ENCODE assay signal across 11 cellular contexts in genomic region chr10:69056129-69056528, GRCh38. TPM values are rescaled to one million over a fixed set of nuclear protein-coding genes. Genes with fewer than 3 reads are reported as not detected.
DNase-seq lines count a peak whose midpoint lies in the region; ATAC-seq and TF ChIP-seq lines count a peak whose summit lies in the region.
"Had no signal": no experiment of that assay in that cellular context is flagged by ENCODE, and none has a peak within 500 bp of the region (broad histone marks: within the 10 kb centered on the region; RNA-seq: fewer than 3 reads in every experiment).

No MANE protein-coding gene starts in this region.

- CTCF ChIA-PET in activated CD4-positive, alpha-beta T cell treated with anti-CD3 and anti-CD28 coated beads, Interleukin-2, amount 10 ng/mL, durations not matched to agents 7 days and 5 days (lab: Charles Lee) = interaction anchor here (0.6 to 1.9 kb wide), 5 partner anchors 9 to 352 kb away, joined by 3 to 11 read pairs (median 6); no protein-coding TSS in a partner anchor
- CTCF ChIA-PET in activated CD4-positive, alpha-beta memory T cell treated with anti-CD3 and anti-CD28 coated beads, Interleukin-2, amount 10 ng/mL, durations not matched to agents 7 days and 5 days (lab: Charles Lee) = no interaction called here

- H3K27ac ChIP-seq in lower lobe of right lung (peak overlapping the region; percentile 83), transverse colon (peak overlapping the region; percentile 10 to 74 (median 38))
- H3K27ac ChIP-seq: brain microvascular endothelial cell, vagina, VCaP had no signal

- peaks cover 60% of the 10 kb centered on the region for H3K4me1 Mint-ChIP-seq in activated CD4-positive, alpha-beta T cell treated with anti-CD3 and anti-CD28 coated beads, Interleukin-2, amount 10 ng/mL, durations not matched to agents 7 days and 5 days
- H3K4me1 Mint-ChIP-seq in activated CD4-positive, alpha-beta memory T cell treated with anti-CD3 and anti-CD28 coated beads, Interleukin-2, amount 10 ng/mL, durations not matched to agents 7 days and 5 days = peaks cover 58% of the 10 kb centered on the region

- no peak for TF ChIP-seq POLR2A in transverse colon (IDR thresholded peaks at IDR 0.05)

- H3K27me3 ChIP-seq in lower lobe of right lung (ENCODE audit: low read depth) (no peaks in the 10 kb centered on the region), transverse colon (no peaks in the 10 kb centered on the region)
- H3K27me3 ChIP-seq: brain microvascular endothelial cell, vagina had no signal

- H3K9me3 ChIP-seq in lower lobe of right lung (no peaks in the 10 kb centered on the region), transverse colon (no peaks in the 10 kb centered on the region)
- H3K9me3 ChIP-seq: vagina had no signal

- POLR2A ChIA-PET in activated CD4-positive, alpha-beta T cell treated with anti-CD3 and anti-CD28 coated beads, Interleukin-2, amount 10 ng/mL, durations not matched to agents 7 days and 5 days (lab: Charles Lee) = no interaction called here
- POLR2A ChIA-PET in activated CD4-positive, alpha-beta memory T cell treated with anti-CD3 and anti-CD28 coated beads, Interleukin-2, amount 10 ng/mL, durations not matched to agents 7 days and 5 days (lab: Charles Lee) = interaction anchor here (0.8 to 9.0 kb wide), 5 partner anchors 9 to 35 kb away, joined by 3 to 74 read pairs (median 7); partner anchors contain the start of gene SRGN

- no peaks in the 10 kb centered on the region for H3K27me3 Mint-ChIP-seq in activated CD4-positive, alpha-beta T cell treated with anti-CD3 and anti-CD28 coated beads, Interleukin-2, amount 10 ng/mL, durations not matched to agents 7 days and 5 days
- H3K27me3 Mint-ChIP-seq in activated CD4-positive, alpha-beta memory T cell treated with anti-CD3 and anti-CD28 coated beads, Interleukin-2, amount 10 ng/mL, durations not matched to agents 7 days and 5 days = no peaks in the 10 kb centered on the region

- H3K4me3 ChIP-seq in lower lobe of right lung = no peak overlapping the region
- H3K4me3 ChIP-seq in transverse colon = no peak overlapping the region
- H3K4me3 ChIP-seq: vagina had no signal

- intact Hi-C loops in lower lobe of right lung (cut with DNase I) (no loop called here), transverse colon (cut with DNase I; ENCODE audit: low total_unique reads) (no loop called here)

- peaks cover 60% of the 10 kb centered on the region for H3K4me1 ChIP-seq in lower lobe of right lung
- H3K4me1 ChIP-seq in transverse colon = peaks cover 0 to 9% (median under 1%) of the 10 kb centered on the region in 4 donors

- TF ChIP-seq CTCF in lower lobe of right lung (IDR thresholded peaks at IDR 0.05) (no peak), transverse colon (IDR thresholded peaks at IDR 0.05) (no peak)

- TF ChIP-seq EP300 in transverse colon (IDR thresholded peaks at IDR 0.05; ENCODE audit: low read depth) = no peak

- no peaks in the 10 kb centered on the region for H3K36me3 Mint-ChIP-seq in activated CD4-positive, alpha-beta T cell treated with anti-CD3 and anti-CD28 coated beads, Interleukin-2, amount 10 ng/mL, durations not matched to agents 7 days and 5 days (ENCODE audit: low read depth)
- no peaks in the 10 kb centered on the region for H3K36me3 Mint-ChIP-seq in activated CD4-positive, alpha-beta memory T cell treated with anti-CD3 and anti-CD28 coated beads, Interleukin-2, amount 10 ng/mL, durations not matched to agents 7 days and 5 days (ENCODE audit: low read depth)

- H3K4me3 Mint-ChIP-seq in activated CD4-positive, alpha-beta T cell treated with anti-CD3 and anti-CD28 coated beads, Interleukin-2, amount 10 ng/mL, durations not matched to agents 7 days and 5 days = no peak overlapping the region
- H3K4me3 Mint-ChIP-seq in activated CD4-positive, alpha-beta memory T cell treated with anti-CD3 and anti-CD28 coated beads, Interleukin-2, amount 10 ng/mL, durations not matched to agents 7 days and 5 days = no peak overlapping the region

- ATAC-seq in lower lobe of right lung (peak; percentile 68 to 81), GM18517 (IDR thresholded peaks at IDR 0.05; ENCODE audit: unreplicated experiment) (no peak)

- in situ Hi-C loops in transverse colon (cut with MboI; ENCODE audit: low pct_ligation_motif_present in 1 of 4, low pct_unique_long_range_greater_than_20kb in 1 of 4, low sequenced_read_pairs in 3 of 4) = no loop called here

- H3K36me3 ChIP-seq in lower lobe of right lung (no peaks in the 10 kb centered on the region), transverse colon (no peaks in the 10 kb centered on the region)
- H3K36me3 ChIP-seq: brain microvascular endothelial cell, vagina had no signal

- H3K27ac Mint-ChIP-seq in activated CD4-positive, alpha-beta T cell treated with anti-CD3 and anti-CD28 coated beads, Interleukin-2, amount 10 ng/mL, durations not matched to agents 7 days and 5 days = peak overlapping the region; percentile 71
- H3K27ac Mint-ChIP-seq in activated CD4-positive, alpha-beta memory T cell treated with anti-CD3 and anti-CD28 coated beads, Interleukin-2, amount 10 ng/mL, durations not matched to agents 7 days and 5 days = peak overlapping the region; percentile 49

- DNase-seq in activated CD4-positive, alpha-beta T cell treated with anti-CD3 and anti-CD28 coated beads, Interleukin-2, amount 10 ng/mL, durations not matched to agents 7 days and 5 days = no peak
- no peak for DNase-seq in activated CD4-positive, alpha-beta T cell treated with anti-CD3 and anti-CD28 coated beads for 48 hours
- no peak for DNase-seq in activated CD4-positive, alpha-beta memory T cell treated with anti-CD3 and anti-CD28 coated beads, Interleukin-2, amount 10 ng/mL, durations not matched to agents 7 days and 5 days
- DNase-seq in lower lobe of right lung (peak; percentile 73), transverse colon (no peak), NCI-H82 (lab: John Stamatoyannopoulos, UW) (no peak), activated gamma-delta T cell (lab: John Stamatoyannopoulos, UW) (no peak)
- DNase-seq: brain microvascular endothelial cell had no signal

- H3K9me3 Mint-ChIP-seq in activated CD4-positive, alpha-beta T cell treated with anti-CD3 and anti-CD28 coated beads, Interleukin-2, amount 10 ng/mL, durations not matched to agents 7 days and 5 days = no peaks in the 10 kb centered on the region
- no peaks in the 10 kb centered on the region for H3K9me3 Mint-ChIP-seq in activated CD4-positive, alpha-beta memory T cell treated with anti-CD3 and anti-CD28 coated beads, Interleukin-2, amount 10 ng/mL, durations not matched to agents 7 days and 5 days

- WGBS in transverse colon (ENCODE audit: low coverage in 1 of 2), 2 donors = 53% methylated on average over 7 of the region's 7 CpGs; no CpG with 5 or more reads in 1 of the 2 donors

RNA-seq across cellular contexts. Expression of gene SRGN, which starts 31.8 kb away (rescaled TPM):
- total RNA-seq in activated CD4-positive, alpha-beta T cell treated with anti-CD3 and anti-CD28 coated beads, Interleukin-2, amount 10 ng/mL, durations not matched to agents 7 days and 5 days = 100 to 1,000 TPM; 174 to 192 TPM
- total RNA-seq in activated CD4-positive, alpha-beta memory T cell treated with anti-CD3 and anti-CD28 coated beads, Interleukin-2, amount 10 ng/mL, durations not matched to agents 7 days and 5 days = 100 to 1,000 TPM; 468 to 474 TPM
- 232 TPM for total RNA-seq in lower lobe of right lung
- 10 to 100 TPM in 3 of 4 donors, 1 to 10 TPM in 1; 9.0 to 83.8 (median 20.3) TPM for total RNA-seq in transverse colon
